In the genomic region with DNA sequence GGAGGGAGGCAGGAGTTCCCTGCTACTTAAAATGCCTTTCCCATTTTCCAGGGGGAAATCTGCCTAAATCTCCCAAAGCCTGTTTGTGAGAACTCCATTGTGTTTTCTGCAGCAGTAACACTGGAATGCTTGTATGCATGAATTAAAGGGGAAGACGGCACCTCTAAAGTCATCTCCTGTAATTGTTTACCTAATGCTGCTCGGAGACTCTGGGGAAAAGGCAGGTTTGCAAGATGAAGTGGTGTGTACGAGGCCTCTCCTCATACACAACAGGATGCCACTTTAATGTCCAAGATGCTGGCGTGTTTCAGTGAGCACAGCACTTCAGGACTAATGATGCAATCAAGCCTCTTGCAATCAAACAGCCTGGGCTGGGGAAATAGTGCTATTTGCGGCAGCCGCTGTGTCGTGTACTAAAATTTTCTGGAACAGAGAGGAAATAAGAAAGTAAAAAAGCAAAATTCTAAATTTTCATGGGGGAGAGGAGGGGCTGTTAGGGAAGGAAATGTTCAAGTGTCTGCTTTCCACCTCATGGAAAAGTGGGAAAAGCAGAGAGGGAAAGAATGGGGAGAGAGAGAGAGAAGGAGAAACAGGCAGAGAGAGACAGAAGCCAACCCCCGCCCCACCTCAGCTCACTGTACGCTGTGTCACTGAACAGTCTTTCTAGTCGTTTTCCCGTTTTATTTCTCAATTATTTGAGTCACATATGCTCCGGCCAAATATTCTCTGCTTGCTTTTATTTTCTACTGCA, we compare ENCODE assay signal across 1 cellular context.
TF ChIP-seq lines count a peak whose summit lies in the region.

No MANE protein-coding gene starts in this region.

TF ChIP-seq in HEK293, 187 proteins besides CTCF, POLR2A, EP300 and RAD21 (continued from another document):
- peak; percentile 57 for TF ChIP-seq ZSCAN4 (tag by site-specific recombination; IDR thresholded peaks at IDR 0.05)
- TF ChIP-seq ZSCAN30 (tag by site-specific recombination; IDR thresholded peaks at IDR 0.05) = peak; percentile 79; the same call in 1 of the 2 replicates
- TF ChIP-seq ZBTB8A (tag by site-specific recombination; IDR thresholded peaks at IDR 0.05) = peak; percentile 29
- no peak for TF ChIP-seq KLF1 (tag by site-specific recombination; IDR thresholded peaks at IDR 0.05)
